Comparison of ENCODE assay signal across 8 cellular contexts in the genomic region with DNA sequence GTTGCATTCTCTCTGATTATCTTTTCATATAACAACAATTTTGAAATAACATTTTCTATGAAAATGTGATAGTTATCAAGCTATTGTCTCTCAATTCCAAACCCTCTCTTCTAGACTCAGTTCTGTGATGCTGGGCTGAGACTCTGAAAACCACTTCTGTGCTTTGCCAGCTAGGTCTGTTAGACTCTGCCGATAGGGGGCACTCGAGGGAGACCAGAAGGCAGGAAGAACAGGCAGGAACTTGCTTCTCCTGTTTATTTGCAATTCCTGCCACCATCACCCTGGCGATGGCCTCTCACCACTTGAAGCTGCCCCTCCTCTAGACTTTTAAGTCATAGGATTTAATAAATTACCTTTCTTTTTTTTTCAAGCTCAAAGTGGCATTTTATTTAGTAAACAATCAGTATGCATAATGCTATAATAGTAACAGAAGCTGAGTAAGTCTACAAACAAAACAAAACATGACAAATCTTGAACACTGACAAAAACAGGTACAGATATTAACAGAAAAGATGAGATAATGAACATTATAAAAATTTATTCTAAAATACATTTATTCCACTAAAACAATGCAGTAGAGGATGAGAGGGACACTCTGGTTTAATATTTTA. TPM values are rescaled to one million over a fixed set of nuclear protein-coding genes. Genes with fewer than 3 reads are reported as not detected.
DNase-seq lines count a peak whose midpoint lies in the region; ATAC-seq and TF ChIP-seq lines count a peak whose summit lies in the region.

No MANE protein-coding gene starts in this region.

- no peak overlapping the region for H2BK5ac ChIP-seq in IMR-90 (ENCODE audit: low read depth, low read length, poor library complexity, severe bottlenecking)

- no peak overlapping the region for H3K56ac ChIP-seq in IMR-90 (ENCODE audit: extremely low read depth, insufficient read depth, low read length)

- no peak overlapping the region for H2AK5ac ChIP-seq in IMR-90 (ENCODE audit: low read depth, low read length)

- WGBS in IMR-90 (ENCODE audit: extremely low coverage in 2 of 2, insufficient read length in 1 of 2), 2 experiments = 0% methylated on average over 1 of the region's 3 CpGs; no CpG with 5 or more reads in 1 of the 2 experiments
- WGBS in aorta, 2 donors = 25 to 27% methylated on average over 3 of the region's 3 CpGs

- H3K27me3 ChIP-seq in IMR-90 (ENCODE audit: control insufficient read depth, insufficient read depth, low read length) (no peaks in the 10 kb centered on the region), foreskin keratinocyte (no peaks in the 10 kb centered on the region), aorta (ENCODE audit: control insufficient read depth in 1 of 2, insufficient read depth in 2 of 2, low read length in 1 of 2) (no peaks in the 10 kb centered on the region)

- no peak overlapping the region for H4K5ac ChIP-seq in IMR-90 (ENCODE audit: low read depth, low read length)

- dilution Hi-C loops in IMR-90 (cut with HindIII; ENCODE audit: low sequenced_read_pairs, unreplicated experiment) = no loop called here

- POLR2A ChIA-PET in IMR-90 (lab: Charles Lee; ENCODE audit: unreplicated experiment) = no interaction called here

- no peak overlapping the region for H3K4me2 ChIP-seq in IMR-90 (ENCODE audit: low read depth, low read length)

- H3K36me3 Mint-ChIP-seq in activated T-helper 1 cell treated with anti-CD3 and anti-CD28 coated beads, Interleukin-12 subunit alpha, Interleukin-12 subunit beta, Interleukin-2, Interleukin-4 antibody, amounts not matched to agents 30 ng/mL and 10 ng/mL and 1 ng/mL, durations not matched to agents 14 hours and 24 hours and 36 hours (ENCODE audit: low read depth) = no peaks in the 10 kb centered on the region

- H2BK20ac ChIP-seq in IMR-90 (ENCODE audit: low read depth, low read length) = no peak overlapping the region

- H2AFZ ChIP-seq in IMR-90 (replicated peaks; ENCODE audit: low read length, poor library complexity) = peak overlapping the region; percentile 45

- 0 out of 2 replicates have a peak overlapping the region, but pooled peaks have one; percentile 37 for H3K4ac ChIP-seq in IMR-90 (ENCODE audit: low read depth, low read length)

- DNase-seq in D341Med (ENCODE audit: low spot score) (peak; percentile 77), IMR-90 (peak; percentile 56), RKO (ENCODE audit: low spot score) (peak; percentile 67), foreskin keratinocyte (peak; percentile 57 to 74), posterior vena cava (ENCODE audit: low spot score) (peak; percentile 85), aorta (peak; percentile 78 to 82)
- DNase-seq in activated T-helper 1 cell treated with anti-CD3 and anti-CD28 coated beads, Interleukin-12 subunit alpha, Interleukin-12 subunit beta, Interleukin-2, Interleukin-4 antibody, amounts not matched to agents 30 ng/mL and 10 ng/mL and 1 ng/mL, durations not matched to agents 14 hours and 24 hours and 36 hours (ENCODE audit: low spot score) = peak; percentile 47

- H3K36me3 ChIP-seq in IMR-90 (ENCODE audit: control insufficient read depth, insufficient read depth, low read length) (no peaks in the 10 kb centered on the region), aorta (ENCODE audit: control insufficient read depth in 1 of 2, insufficient read depth in 2 of 2, low read length in 1 of 2) (no peaks in the 10 kb centered on the region)

- no peak overlapping the region for H2BK120ac ChIP-seq in IMR-90 (ENCODE audit: low read depth, low read length)

- peak; percentile 53 for TF ChIP-seq CTCF in IMR-90 (conservative IDR thresholded peaks at IDR 0.05; ENCODE audit: low read depth, low read length)
- peak; percentile 85 for TF ChIP-seq CTCF in foreskin keratinocyte (conservative IDR thresholded peaks at IDR 0.05)

- BruUV-seq in IMR-90 (replicated peaks; lab: Mats Ljungman, UMichigan) = no TSS peak

- H3K23ac ChIP-seq in IMR-90 (ENCODE audit: low read depth, low read length) = no peak overlapping the region

- intact Hi-C loops in IMR-90 (cut with micrococcal nuclease) = loop anchor here (5.0 kb wide), 2 partner anchors 46 to 189 kb away; no protein-coding TSS in a partner anchor
- intact Hi-C loops in activated T-helper 1 cell treated with anti-CD3 and anti-CD28 coated beads, Interleukin-12 subunit alpha, Interleukin-12 subunit beta, Interleukin-2, Interleukin-4 antibody, amounts not matched to agents 30 ng/mL and 10 ng/mL and 1 ng/mL, durations not matched to agents 14 hours and 24 hours and 36 hours (cut with micrococcal nuclease) = loop anchor here (2.0 kb wide), 1 partner anchor 1323 kb away; no protein-coding TSS in a partner anchor
- intact Hi-C loops in posterior vena cava (cut with DNase I) = no loop called here
- intact Hi-C loops in aorta (cut with DNase I) = loop anchor here in 1 of 2 donors (5.0 kb wide), 1 partner anchor 44 kb away; no protein-coding TSS in a partner anchor

- no peaks in the 10 kb centered on the region; the same call in 1 of the 2 replicates for H4K20me1 ChIP-seq in IMR-90 (ENCODE audit: insufficient read depth, low read length)

- H3K27ac ChIP-seq in IMR-90 (ENCODE audit: insufficient read depth, low read length) (no peak overlapping the region), foreskin keratinocyte (no peak overlapping the region), aorta (ENCODE audit: low read depth in 1 of 2, low read length in 2 of 2) (no peak overlapping the region)

- H3K9me1 ChIP-seq in IMR-90 (ENCODE audit: insufficient read depth, low read length) = peaks cover 10% of the 10 kb centered on the region

- H3K27me3 Mint-ChIP-seq in activated T-helper 1 cell treated with anti-CD3 and anti-CD28 coated beads, Interleukin-12 subunit alpha, Interleukin-12 subunit beta, Interleukin-2, Interleukin-4 antibody, amounts not matched to agents 30 ng/mL and 10 ng/mL and 1 ng/mL, durations not matched to agents 14 hours and 24 hours and 36 hours (ENCODE audit: insufficient read depth) = no peaks in the 10 kb centered on the region

- H3K4me1 Mint-ChIP-seq in activated T-helper 1 cell treated with anti-CD3 and anti-CD28 coated beads, Interleukin-12 subunit alpha, Interleukin-12 subunit beta, Interleukin-2, Interleukin-4 antibody, amounts not matched to agents 30 ng/mL and 10 ng/mL and 1 ng/mL, durations not matched to agents 14 hours and 24 hours and 36 hours (ENCODE audit: low read depth) = no peaks in the 10 kb centered on the region

- H3K27ac Mint-ChIP-seq in activated T-helper 1 cell treated with anti-CD3 and anti-CD28 coated beads, Interleukin-12 subunit alpha, Interleukin-12 subunit beta, Interleukin-2, Interleukin-4 antibody, amounts not matched to agents 30 ng/mL and 10 ng/mL and 1 ng/mL, durations not matched to agents 14 hours and 24 hours and 36 hours = no peak overlapping the region

- ATAC-seq in GM21360 (IDR thresholded peaks at IDR 0.05; ENCODE audit: unreplicated experiment) (peak; percentile 74), IMR-90 (ENCODE audit: low read depth) (0 out of 2 replicates have a peak, but pooled peaks have one; percentile 22), foreskin keratinocyte (peak; percentile 83), aorta (ENCODE audit: low FRiP score) (no peak)

- no peak overlapping the region for H3K14ac ChIP-seq in IMR-90 (replicated peaks; ENCODE audit: low read depth, low read length)

- H3K4me3 ChIP-seq in IMR-90 (ENCODE audit: insufficient read depth, low read depth, low read length) (no peak overlapping the region), aorta (ENCODE audit: low read length in 2 of 2) (no peak overlapping the region)

- H4K91ac ChIP-seq in IMR-90 (ENCODE audit: insufficient read depth, low read depth, low read length) = no peak overlapping the region

- peak; percentile 37 for TF ChIP-seq RAD21 in IMR-90 (IDR thresholded peaks at IDR 0.05; ENCODE audit: low read length)

- peak overlapping the region; percentile 57 for H2AK9ac ChIP-seq in IMR-90 (replicated peaks; ENCODE audit: low read depth, low read length, poor library complexity)

- H3K4me3 Mint-ChIP-seq in activated T-helper 1 cell treated with anti-CD3 and anti-CD28 coated beads, Interleukin-12 subunit alpha, Interleukin-12 subunit beta, Interleukin-2, Interleukin-4 antibody, amounts not matched to agents 30 ng/mL and 10 ng/mL and 1 ng/mL, durations not matched to agents 14 hours and 24 hours and 36 hours = no peak overlapping the region

- no peak overlapping the region for H4K8ac ChIP-seq in IMR-90 (ENCODE audit: low read depth in 2 of 2, low read length in 2 of 2)

- peaks cover 23% of the 10 kb centered on the region for H3K4me1 ChIP-seq in IMR-90 (ENCODE audit: control insufficient read depth, insufficient read depth, low read length)
- H3K4me1 ChIP-seq in foreskin keratinocyte = peaks cover 9% of the 10 kb centered on the region
- H3K4me1 ChIP-seq in aorta (ENCODE audit: control insufficient read depth in 1 of 2, insufficient read depth in 2 of 2, low read length in 2 of 2) = peaks cover 2 to 7% of the 10 kb centered on the region in 2 donors

- CTCF ChIA-PET in IMR-90 (lab: Yijun Ruan, JAX) = interaction anchor here (0.7 to 1.7 kb wide), 17 partner anchors 8 to 1450 kb away, joined by 3 to 7 read pairs (median 3); no protein-coding TSS in a partner anchor

- no peak overlapping the region for H2BK15ac ChIP-seq in IMR-90 (ENCODE audit: low read depth, low read length)

- H3K9me3 ChIP-seq in IMR-90 (ENCODE audit: control insufficient read depth, insufficient read depth, low read length) (no peaks in the 10 kb centered on the region), aorta (ENCODE audit: control insufficient read depth, low read length) (no peaks in the 10 kb centered on the region)

- H3K9me3 Mint-ChIP-seq in activated T-helper 1 cell treated with anti-CD3 and anti-CD28 coated beads, Interleukin-12 subunit alpha, Interleukin-12 subunit beta, Interleukin-2, Interleukin-4 antibody, amounts not matched to agents 30 ng/mL and 10 ng/mL and 1 ng/mL, durations not matched to agents 14 hours and 24 hours and 36 hours = no peaks in the 10 kb centered on the region

- H3K79me1 ChIP-seq in IMR-90 (ENCODE audit: low read depth in 1 of 2, low read length in 2 of 2) = no peaks in the 10 kb centered on the region; a peak in 1 of 4 replicates

- in situ Hi-C loops in IMR-90 (cut with MboI; ENCODE audit: low sequenced_read_pairs) = no loop called here

- H3K9ac ChIP-seq in IMR-90 (ENCODE audit: low read depth, low read length) = no peak overlapping the region

- H3K18ac ChIP-seq in IMR-90 (ENCODE audit: low read depth, low read length) = no peak overlapping the region

- no peak for TF ChIP-seq POLR2A in IMR-90 (IDR thresholded peaks at IDR 0.05; ENCODE audit: low read depth, low read length)

RNA-seq across cellular contexts. Expression of a gene that starts 49.7 kb away (rescaled TPM):
- 0.18 and 0.28 TPM in 2 replicates for total RNA-seq in IMR-90 (2012; rRNA removed)
- 0.26 and 0.31 TPM in 2 replicates for polyA plus RNA-seq in IMR-90 (2012; rRNA removed)
- polyA plus RNA-seq in IMR-90 (2012; cell fraction: cytosol; rRNA removed) = 0.04 and 0.23 TPM in 2 replicates
- 0.20 and 0.41 TPM in 2 replicates for polyA plus RNA-seq in IMR-90 (2012; cell fraction: nucleus; rRNA removed; ENCODE audit: low replicate concordance)
- total RNA-seq in activated T-helper 1 cell treated with anti-CD3 and anti-CD28 coated beads, Interleukin-12 subunit alpha, Interleukin-12 subunit beta, Interleukin-2, Interleukin-4 antibody, amounts not matched to agents 30 ng/mL and 10 ng/mL and 1 ng/mL, durations not matched to agents 14 hours and 24 hours and 36 hours = 1.6 and 2.3 TPM in 2 replicates
- total RNA-seq in foreskin keratinocyte = 2.3 and 2.5 TPM in 2 replicates
- 1.5 and 2.0 TPM in 2 replicates for polyA plus RNA-seq in foreskin keratinocyte
- 10 to 100 TPM in 1 of 2 donors, 1 to 10 TPM in 1; 8.9 to 26.8 TPM for total RNA-seq in posterior vena cava
- 1 to 10 TPM; 5.6 to 5.7 TPM for total RNA-seq in aorta
- polyA plus RNA-seq in aorta = 10 to 100 TPM in 1 of 2 donors, 1 to 10 TPM in 1; 4.8 to 12.3 TPM

Comparison
In these comparisons a context has a peak if more than half of its experiments do, and no peak if none do; other contexts are left out.
1. intact Hi-C loops: an anchor here in IMR-90 (5.0 kb wide) and activated T-helper 1 cell treated with anti-CD3 and anti-CD28 coated beads, Interleukin-12 subunit alpha, Interleukin-12 subunit beta, Interleukin-2, Interleukin-4 antibody, amounts not matched to agents 30 ng/mL and 10 ng/mL and 1 ng/mL, durations not matched to agents 14 hours and 24 hours and 36 hours (2.0 kb wide); none called in posterior vena cava.